Comparison of ENCODE assay signal across 11 cellular contexts in the genomic region with DNA sequence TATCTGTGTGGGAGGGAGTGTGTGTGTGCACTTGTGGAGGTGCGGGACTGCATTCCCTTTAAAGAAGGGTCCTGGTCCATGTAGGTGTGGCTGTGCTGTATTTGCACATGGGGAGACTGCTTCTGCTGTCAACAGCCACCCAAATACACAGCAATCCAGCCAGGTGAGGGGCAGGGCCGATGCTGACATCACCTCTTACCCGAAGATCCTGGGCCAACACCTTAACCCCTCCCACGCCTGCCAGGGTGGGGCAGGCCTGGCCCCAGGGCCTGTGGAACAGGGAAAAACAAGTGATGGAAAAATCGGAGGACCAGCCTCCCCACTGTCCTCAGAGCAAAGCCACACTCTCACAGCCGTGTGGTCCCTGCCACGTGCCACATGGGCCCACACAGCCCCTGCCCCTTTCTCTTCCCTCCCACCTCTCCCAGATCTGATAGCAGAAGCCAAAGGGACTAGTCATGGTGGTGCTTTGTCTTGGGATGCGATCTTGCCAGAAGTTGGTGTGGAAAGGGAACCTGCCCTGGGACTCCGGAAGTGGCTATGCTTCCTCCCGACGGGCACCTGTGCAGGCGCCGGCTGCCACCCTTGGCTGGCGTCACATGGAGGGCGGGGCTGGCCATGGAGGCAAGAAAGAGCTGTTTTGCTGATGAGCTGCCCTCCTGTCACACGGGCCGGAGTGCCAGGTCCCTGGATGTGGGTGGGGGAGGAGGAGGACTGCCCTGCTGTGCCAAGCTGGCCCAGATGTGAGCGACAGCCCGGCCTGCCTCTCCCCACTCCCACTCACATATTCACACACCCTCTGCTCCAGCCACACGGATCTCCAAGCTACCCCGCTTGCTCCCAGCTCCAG. TPM values are rescaled to one million over a fixed set of nuclear protein-coding genes. Genes with fewer than 3 reads are reported as not detected.
DNase-seq lines count a peak whose midpoint lies in the region; ATAC-seq and TF ChIP-seq lines count a peak whose summit lies in the region.
"Had no signal": no experiment of that assay in that cellular context is flagged by ENCODE, and none has a peak within 500 bp of the region (broad histone marks: within the 10 kb centered on the region; RNA-seq: fewer than 3 reads in every experiment).

No MANE protein-coding gene starts in this region.

- intact Hi-C loops in activated naive CD4-positive, alpha-beta T cell treated with anti-CD3 and anti-CD28 coated beads for 36 hours (cut with micrococcal nuclease) = no loop called here
- intact Hi-C loops in PC-3 (cut with micrococcal nuclease) (no loop called here), right cardiac atrium (cut with DNase I) (no loop called here), transverse colon (cut with DNase I; ENCODE audit: low total_unique reads) (no loop called here)

- H3K4me2 ChIP-seq in PC-3 (ENCODE audit: low read length) = peak overlapping the region; percentile 81

- H3K36me3 Mint-ChIP-seq in activated naive CD4-positive, alpha-beta T cell treated with anti-CD3 and anti-CD28 coated beads for 36 hours (ENCODE audit: low read depth) = no peaks in the 10 kb centered on the region
- H3K36me3 Mint-ChIP-seq in activated naive CD4-positive, alpha-beta T cell treated with anti-CD3 and anti-CD28 coated beads, Interleukin-2, amount 50 U/mL, for 72 hours = no peaks in the 10 kb centered on the region

- TF ChIP-seq EP300 in transverse colon (IDR thresholded peaks at IDR 0.05; ENCODE audit: low read depth) = no peak

- in situ Hi-C loops in transverse colon (cut with MboI; ENCODE audit: low pct_ligation_motif_present in 1 of 4, low pct_unique_long_range_greater_than_20kb in 1 of 4, low sequenced_read_pairs in 3 of 4) = no loop called here

- H3K36me3 ChIP-seq in PC-3 (ENCODE audit: low read depth, low read length) (no peaks in the 10 kb centered on the region), transverse colon (no peaks in the 10 kb centered on the region)
- H3K36me3 ChIP-seq: tibial nerve had no signal

- no peaks in the 10 kb centered on the region for H4K20me1 ChIP-seq in PC-3 (ENCODE audit: low read length)

- CTCF ChIA-PET in activated naive CD4-positive, alpha-beta T cell treated with anti-CD3 and anti-CD28 coated beads for 36 hours (lab: Charles Lee) = no interaction called here
- CTCF ChIA-PET in PC-3 (lab: Charles Lee) = no interaction called here

- H3K27ac ChIP-seq in PC-3 (ENCODE audit: low read length) (peak overlapping the region; percentile 80), right cardiac atrium (ENCODE audit: low read length) (no peak overlapping the region), transverse colon (peak overlapping the region; percentile 82 to 93 (median 85))

- peak overlapping the region; percentile 51 for H3K9ac ChIP-seq in PC-3 (ENCODE audit: low read length)

- H3K4me1 Mint-ChIP-seq in activated naive CD4-positive, alpha-beta T cell treated with anti-CD3 and anti-CD28 coated beads for 36 hours (ENCODE audit: low read depth) = peaks cover 12% of the 10 kb centered on the region
- H3K4me1 Mint-ChIP-seq: neural crest cell had no signal

- peaks cover 21% of the 10 kb centered on the region for H3K27me3 Mint-ChIP-seq in activated naive CD4-positive, alpha-beta T cell treated with anti-CD3 and anti-CD28 coated beads for 36 hours (ENCODE audit: low read depth)

- TF ChIP-seq POLR2A in transverse colon (IDR thresholded peaks at IDR 0.05) = peak; percentile 57

- no peaks in the 10 kb centered on the region for H3K9me3 Mint-ChIP-seq in activated naive CD4-positive, alpha-beta T cell treated with anti-CD3 and anti-CD28 coated beads for 36 hours
- no peaks in the 10 kb centered on the region for H3K9me3 Mint-ChIP-seq in activated naive CD4-positive, alpha-beta T cell treated with anti-CD3 and anti-CD28 coated beads, Interleukin-2, amount 50 U/mL, for 72 hours
- H3K9me3 Mint-ChIP-seq: neural crest cell had no signal

- ATAC-seq in activated naive CD4-positive, alpha-beta T cell treated with anti-CD3 and anti-CD28 coated beads, Interleukin-2, amount 50 U/mL, for 72 hours = no peak
- ATAC-seq in PC-3 = peak; percentile 81
- peak; percentile 39 to 45 for ATAC-seq in right cardiac atrium
- ATAC-seq in GM21526 (IDR thresholded peaks at IDR 0.05; ENCODE audit: low FRiP score, unreplicated experiment) = no peak
- ATAC-seq in GM18868 (IDR thresholded peaks at IDR 0.05; ENCODE audit: unreplicated experiment) = no peak

- H3F3A ChIP-seq in PC-3 (ENCODE audit: low read length, unreplicated experiment) = no peaks in the 10 kb centered on the region

- H3K4me3 ChIP-seq in PC-3 (ENCODE audit: low read length) (peak overlapping the region; percentile 35; the same call in 1 of the 2 replicates), right cardiac atrium (ENCODE audit: low read length) (no peak overlapping the region), transverse colon (peak overlapping the region in 2 of 4 donors; percentile 4 to 9)
- H3K4me3 ChIP-seq: tibial nerve had no signal

- H3K27ac Mint-ChIP-seq in activated naive CD4-positive, alpha-beta T cell treated with anti-CD3 and anti-CD28 coated beads for 36 hours = no peak overlapping the region
- no peak overlapping the region for H3K27ac Mint-ChIP-seq in activated naive CD4-positive, alpha-beta T cell treated with anti-CD3 and anti-CD28 coated beads, Interleukin-2, amount 50 U/mL, for 72 hours

- peak; percentile 26 for DNase-seq in activated naive CD4-positive, alpha-beta T cell treated with anti-CD3 and anti-CD28 coated beads for 36 hours
- DNase-seq in activated naive CD4-positive, alpha-beta T cell treated with anti-CD3 and anti-CD28 coated beads, Interleukin-2, amount 50 U/mL, for 72 hours (ENCODE audit: low spot score in 2 of 2) = no peak
- DNase-seq in PC-3 = peak; percentile 66
- DNase-seq in right cardiac atrium = no peak
- DNase-seq in transverse colon = peak; percentile 90
- DNase-seq in foreskin melanocyte = no peak
- DNase-seq: NCI-H146 had no signal

- H3K79me2 ChIP-seq in PC-3 (ENCODE audit: low read length) = no peaks in the 10 kb centered on the region

- BruUV-seq in PC-3 (replicated peaks; lab: Mats Ljungman, UMichigan) = no TSS peak

- 55% methylated on average over 21 of the region's 21 CpGs for WGBS in right cardiac atrium
- WGBS in transverse colon (ENCODE audit: low coverage in 1 of 2), 2 donors = 42 to 50% methylated on average over 3 to 21 of the region's 21 CpGs

- H3K27me3 ChIP-seq in PC-3 (ENCODE audit: low read length) = peaks cover 22% of the 10 kb centered on the region; the same call in 1 of the 2 replicates
- no peaks in the 10 kb centered on the region for H3K27me3 ChIP-seq in right cardiac atrium (ENCODE audit: control insufficient read depth, insufficient read depth)
- H3K27me3 ChIP-seq in transverse colon = peaks cover 2% of the 10 kb centered on the region

- H2AFZ ChIP-seq in PC-3 (ENCODE audit: low read length) = peak overlapping the region; percentile 76

- POLR2A ChIA-PET in PC-3 (lab: Charles Lee; ENCODE audit: unreplicated experiment) = no interaction called here

- TF ChIP-seq CTCF in PC-3 (conservative IDR thresholded peaks at IDR 0.05; ENCODE audit: low read depth, low read length) (no peak), transverse colon (IDR thresholded peaks at IDR 0.05) (no peak)

- H3K9me3 ChIP-seq in PC-3 (ENCODE audit: low read length) = no peaks in the 10 kb centered on the region
- H3K9me3 ChIP-seq in right cardiac atrium (ENCODE audit: control insufficient read depth, low read length) = no peaks in the 10 kb centered on the region
- no peaks in the 10 kb centered on the region for H3K9me3 ChIP-seq in transverse colon
- H3K9me3 ChIP-seq: tibial nerve had no signal

- H3K4me3 Mint-ChIP-seq in activated naive CD4-positive, alpha-beta T cell treated with anti-CD3 and anti-CD28 coated beads for 36 hours = no peak overlapping the region
- H3K4me3 Mint-ChIP-seq: neural crest cell had no signal

- H3K4me1 ChIP-seq in PC-3 (ENCODE audit: insufficient read depth, low read length) = peaks cover 17% of the 10 kb centered on the region
- H3K4me1 ChIP-seq in right cardiac atrium (ENCODE audit: control insufficient read depth, insufficient read depth, low read length) = no peaks in the 10 kb centered on the region
- peaks cover 0 to 21% (median 15%) of the 10 kb centered on the region in 4 donors for H3K4me1 ChIP-seq in transverse colon
- H3K4me1 ChIP-seq: tibial nerve had no signal

- H3K9me2 ChIP-seq in PC-3 (replicated peaks; ENCODE audit: low read length) = no peaks in the 10 kb centered on the region

RNA-seq across cellular contexts. Expression of a gene that starts 7.8 kb away (rescaled TPM):
- 1 to 10 TPM; 1.7 to 2.0 TPM for total RNA-seq in activated naive CD4-positive, alpha-beta T cell treated with anti-CD3 and anti-CD28 coated beads for 36 hours
- total RNA-seq in activated naive CD4-positive, alpha-beta T cell treated with anti-CD3 and anti-CD28 coated beads, Interleukin-2, amount 50 U/mL, for 72 hours = 1 to 10 TPM; 1.6 to 1.8 TPM
- total RNA-seq in PC-3 (2014; rRNA removed) = 12.8 and 21.4 TPM in 2 replicates
- 10 to 100 TPM; 51.0 to 98.9 (median 59.2) TPM for total RNA-seq in right cardiac atrium
- 24.2 TPM for polyA plus RNA-seq in right cardiac atrium
- total RNA-seq in transverse colon = 100 to 1,000 TPM in 2 of 4 donors, 10 to 100 TPM in 2; 39.1 to 215 (median 115) TPM

Comparison
In these comparisons a context has a peak if more than half of its experiments do, and no peak if none do; other contexts are left out.
1. DNase-seq: peak in activated naive CD4-positive, alpha-beta T cell treated with anti-CD3 and anti-CD28 coated beads for 36 hours (single experiment), PC-3 (single experiment) and transverse colon (single experiment); none in activated naive CD4-positive, alpha-beta T cell treated with anti-CD3 and anti-CD28 coated beads, Interleukin-2, amount 50 U/mL, for 72 hours (0 of 2), right cardiac atrium (0 of 3) and foreskin melanocyte (single experiment).
2. ATAC-seq: peak in PC-3 (single experiment) and right cardiac atrium (2 of 2); none in activated naive CD4-positive, alpha-beta T cell treated with anti-CD3 and anti-CD28 coated beads, Interleukin-2, amount 50 U/mL, for 72 hours (0 of 2), GM21526 (single experiment) and GM18868 (single experiment).